In genomic region chr4:2552806-2553205, GRCh38 we compare ENCODE assay signal across 23 cellular contexts.
"Had no signal": no experiment of that assay in that cellular context is flagged by ENCODE, and none has a peak within 500 bp of the region (broad histone marks: within the 10 kb centered on the region; RNA-seq: fewer than 3 reads in every experiment).

No MANE protein-coding gene starts in this region.

- H3K27ac ChIP-seq: dorsolateral prefrontal cortex, ovary, psoas muscle, sigmoid colon, suprapubic skin, transverse colon had no signal

- H3K9me3 Mint-ChIP-seq: immature natural killer cell; memory B cell; mesothelial cell of epicardium; naive B cell; nephron; stimulated activated memory B cell treated with anti-CD40 and anti-IgM and Interleukin-4, amounts not matched to agents 10 μg/mL and 1 μg/mL and 100 μg/mL, for 72 hours; stimulated activated naive CD8-positive, alpha-beta T cell treated with anti-CD3 and anti-CD28 coated beads, Interleukin-15, Interleukin-2, amounts not matched to agents 100 ng/mL and 50 ng/mL, for 24 hours had no signal

- H3K4me3 ChIP-seq: dorsolateral prefrontal cortex, lung, mucosa of descending colon, ovary, psoas muscle, sigmoid colon, suprapubic skin, transverse colon had no signal

- ATAC-seq: left ventricle myocardium superior, mucosa of descending colon, psoas muscle, right cardiac atrium had no signal

- H3K36me3 ChIP-seq: ovary, sigmoid colon, suprapubic skin, transverse colon had no signal

- H3K4me1 ChIP-seq: psoas muscle, suprapubic skin, transverse colon had no signal

- H3K4me3 Mint-ChIP-seq: immature natural killer cell; mesothelial cell of epicardium; nephron; stimulated activated naive CD8-positive, alpha-beta T cell treated with anti-CD3 and anti-CD28 coated beads, Interleukin-15, Interleukin-2, amounts not matched to agents 100 ng/mL and 50 ng/mL, for 24 hours had no signal

- H3K9me3 ChIP-seq: mucosa of descending colon, ovary, psoas muscle, sigmoid colon, suprapubic skin, transverse colon had no signal

- H3K27ac Mint-ChIP-seq: immature natural killer cell; mesothelial cell of epicardium; nephron; stimulated activated naive CD8-positive, alpha-beta T cell treated with anti-CD3 and anti-CD28 coated beads, Interleukin-15, Interleukin-2, amounts not matched to agents 100 ng/mL and 50 ng/mL, for 24 hours had no signal

- DNase-seq: cerebellar nuclear complex; effector CD4-positive, alpha-beta T cell; hypothalamus; immature natural killer cell; islet precursor cell; left ventricle myocardium superior; mucosa of descending colon; naive B cell; occipital lobe; psoas muscle; right cardiac atrium; sigmoid colon; stimulated activated CD4-positive, alpha-beta T cell treated with anti-CD3 and anti-CD28 coated beads, Interleukin-4, amount 100 ng/mL, for 4 hours; transverse colon had no signal

- H3K36me3 Mint-ChIP-seq: immature natural killer cell; memory B cell; mesothelial cell of epicardium; naive B cell; stimulated activated memory B cell treated with anti-CD40 and anti-IgM and Interleukin-4, amounts not matched to agents 10 μg/mL and 1 μg/mL and 100 μg/mL, for 72 hours had no signal

- H3K27me3 Mint-ChIP-seq: memory B cell; naive B cell; stimulated activated memory B cell treated with anti-CD40 and anti-IgM and Interleukin-4, amounts not matched to agents 10 μg/mL and 1 μg/mL and 100 μg/mL, for 72 hours; stimulated activated naive CD8-positive, alpha-beta T cell treated with anti-CD3 and anti-CD28 coated beads, Interleukin-15, Interleukin-2, amounts not matched to agents 100 ng/mL and 50 ng/mL, for 24 hours had no signal

- H3K4me1 Mint-ChIP-seq: nephron had no signal

- H3K27me3 ChIP-seq: dorsolateral prefrontal cortex, ovary, sigmoid colon, suprapubic skin, transverse colon had no signal
